ENCODE assay signal across 10 cellular contexts in the genomic region with DNA sequence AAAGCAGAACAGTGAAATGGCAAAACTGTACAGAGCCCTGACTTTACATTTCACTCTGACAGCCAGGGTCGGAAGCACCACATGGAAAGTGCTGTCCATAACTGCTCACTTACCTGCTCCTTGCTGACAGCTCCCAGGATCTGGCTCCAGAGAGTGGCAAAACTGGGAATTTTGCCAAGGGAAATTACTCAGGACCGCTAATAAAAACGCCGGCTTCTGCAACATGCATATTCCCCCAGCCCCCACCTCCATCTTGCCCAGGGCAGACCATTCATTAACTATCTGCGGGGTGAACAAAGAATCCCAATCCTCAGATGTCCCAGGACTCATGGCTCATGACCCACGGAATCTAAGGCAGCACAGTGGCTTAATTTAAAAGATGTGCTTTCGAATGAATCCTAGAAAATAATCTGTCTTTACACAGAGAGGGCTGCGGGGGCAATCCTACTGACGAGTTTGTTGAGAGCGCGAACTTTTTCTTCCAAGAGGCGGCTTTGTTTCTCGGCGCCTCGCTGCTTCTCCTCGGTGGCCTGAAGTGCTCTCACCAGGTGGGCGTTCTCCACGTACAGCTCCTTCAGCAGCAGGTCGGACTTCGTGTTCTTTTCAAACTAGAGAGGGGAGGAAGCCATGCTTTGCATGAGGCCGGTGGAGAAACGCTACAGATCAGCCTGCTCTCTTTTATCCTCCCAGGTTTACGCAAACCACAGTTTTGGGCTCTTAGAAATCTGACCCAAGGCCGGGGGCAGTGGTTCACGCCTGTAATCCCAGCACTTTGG. TPM values are rescaled to one million over a fixed set of nuclear protein-coding genes. Genes with fewer than 3 reads are reported as not detected.
DNase-seq lines count a peak whose midpoint lies in the region; ATAC-seq and TF ChIP-seq lines count a peak whose summit lies in the region.
"Had no signal": no experiment of that assay in that cellular context is flagged by ENCODE, and none has a peak within 500 bp of the region (broad histone marks: within the 10 kb centered on the region; RNA-seq: fewer than 3 reads in every experiment).

No MANE protein-coding gene starts in this region.

- H4K20me1 ChIP-seq in SK-N-SH (ENCODE audit: insufficient read depth) = no peaks in the 10 kb centered on the region

- H3K4me3 ChIP-seq in SK-N-SH (ENCODE audit: low read depth in 2 of 2, low read length in 1 of 2) = no peak overlapping the region
- H3K4me3 ChIP-seq in right cardiac atrium (ENCODE audit: low read length) = no peak overlapping the region

- 0 out of 2 replicates have a peak, but pooled peaks have one; percentile 2 for TF ChIP-seq RAD21 in SK-N-SH (IDR thresholded peaks at IDR 0.05; ENCODE audit: low read length)

- H3K27me3 ChIP-seq in SK-N-SH (ENCODE audit: insufficient read depth) (no peaks in the 10 kb centered on the region), right cardiac atrium (ENCODE audit: control insufficient read depth, insufficient read depth) (no peaks in the 10 kb centered on the region)

- intact Hi-C loops in right cardiac atrium (cut with DNase I) = no loop called here

- ATAC-seq in right cardiac atrium (peak; percentile 28 to 52), HG03521 (IDR thresholded peaks at IDR 0.05; ENCODE audit: unreplicated experiment) (no peak)
- ATAC-seq: stimulated activated naive CD8-positive, alpha-beta T cell treated with anti-CD3 and anti-CD28 coated beads, Interleukin-15, amount 100 ng/mL, for 72 hours had no signal

- H3K4me1 ChIP-seq in SK-N-SH (ENCODE audit: control insufficient read depth in 1 of 2, insufficient read depth in 2 of 2, low read depth in 1 of 2, low read length in 1 of 2) = peaks cover 0 to 9% of the 10 kb centered on the region in 2 experiments; a peak in 1 of 4 replicates
- no peaks in the 10 kb centered on the region for H3K4me1 ChIP-seq in right cardiac atrium (ENCODE audit: control insufficient read depth, insufficient read depth, low read length)

- no peak for TF ChIP-seq CTCF in SK-N-SH (IDR thresholded peaks at IDR 0.05)

- WGBS in SK-N-SH (ENCODE audit: low lambda C conversion rate) = 71% methylated on average over 25 of the region's 25 CpGs
- WGBS in right cardiac atrium = 70% methylated on average over 25 of the region's 25 CpGs

- POLR2A ChIA-PET in SK-N-SH (lab: Yijun Ruan, JAX) = no interaction called here

- no peaks in the 10 kb centered on the region for H3K79me2 ChIP-seq in SK-N-SH (ENCODE audit: insufficient read depth)

- H3K9me2 ChIP-seq in SK-N-SH = no peaks in the 10 kb centered on the region

- peaks cover 17 to 23% of the 10 kb centered on the region in 2 experiments for H3K36me3 ChIP-seq in SK-N-SH (replicated peaks in 1 of 2; ENCODE audit: control insufficient read depth in 1 of 2, insufficient read depth in 2 of 2, low read length in 1 of 2)

- H3K27ac ChIP-seq in SK-N-SH (ENCODE audit: low read depth in 2 of 2, low read length in 1 of 2) (no peak overlapping the region), right cardiac atrium (ENCODE audit: low read length) (no peak overlapping the region)

- peak; percentile 11 for DNase-seq in DMS 273 treated with DMSO at 0.1 percent for 48 hours (lab: John Stamatoyannopoulos, UW)
- peak; percentile 12 for DNase-seq in HuH-7 (ENCODE audit: low spot score)
- DNase-seq in SK-N-SH = peak; percentile 77
- DNase-seq in right cardiac atrium = no peak
- DNase-seq in DMS153 (lab: John Stamatoyannopoulos, UW) = no peak
- DNase-seq in amygdala (lab: John Stamatoyannopoulos, UW) = no peak
- DNase-seq in germinal center (ENCODE audit: low spot score) = no peak
- DNase-seq: NCI-H187 treated with DMSO at 0.1 percent for 48 hours; stimulated activated naive CD8-positive, alpha-beta T cell treated with anti-CD3 and anti-CD28 coated beads, Interleukin-15, amount 100 ng/mL, for 72 hours had no signal

- H3K9ac ChIP-seq in SK-N-SH = no peak overlapping the region

- CTCF ChIA-PET in SK-N-SH (lab: Yijun Ruan, JAX) = no interaction called here

- H3F3A ChIP-seq in SK-N-SH (replicated peaks; ENCODE audit: insufficient read depth) = peaks cover 11% of the 10 kb centered on the region

- no peak overlapping the region for H2AFZ ChIP-seq in SK-N-SH (ENCODE audit: low read depth)

- no peaks in the 10 kb centered on the region for H3K9me3 ChIP-seq in SK-N-SH
- H3K9me3 ChIP-seq in right cardiac atrium (ENCODE audit: control insufficient read depth, low read length) = no peaks in the 10 kb centered on the region

- no peak for TF ChIP-seq EP300 in SK-N-SH (IDR thresholded peaks at IDR 0.05; ENCODE audit: borderline replicate concordance in 1 of 2, low read depth in 1 of 2, low read length in 1 of 2)

- no peak overlapping the region for H3K4me2 ChIP-seq in SK-N-SH

TF ChIP-seq in SK-N-SH, 30 proteins besides CTCF, POLR2A, EP300 and RAD21:
- TF ChIP-seq NFIC (IDR thresholded peaks at IDR 0.05; ENCODE audit: borderline replicate concordance) (peak; percentile 52; the same call in 1 of the 2 replicates), SIN3A (IDR thresholded peaks at IDR 0.05; ENCODE audit: borderline replicate concordance, low read depth, low read length) (0 out of 2 replicates have a peak, but pooled peaks have one; percentile 39), MXI1 (IDR thresholded peaks at IDR 0.05; ENCODE audit: low read depth, low read length) (peak; percentile 98), TCF12 (IDR thresholded peaks at IDR 0.05) (no peak), MAX (IDR thresholded peaks at IDR 0.05; ENCODE audit: low read depth) (0 out of 2 replicates have a peak, but pooled peaks have one; percentile 12), REST (IDR thresholded peaks at IDR 0.05; ENCODE audit: low read depth, low read length) (no peak)

RNA-seq across cellular contexts. Expression of gene GINS1, which starts 45.8 kb away (rescaled TPM):
- 5.1 and 5.8 TPM in 2 replicates for polyA plus RNA-seq in SK-N-SH (2012; rRNA removed)
- 6.3 and 6.8 TPM in 2 replicates for polyA plus RNA-seq in SK-N-SH (2012; cell fraction: cytosol; rRNA removed)
- polyA plus RNA-seq in SK-N-SH (2012; cell fraction: nucleus; rRNA removed) = 3.5 and 5.3 TPM in 2 replicates
- total RNA-seq in right cardiac atrium = under 1 TPM; 0.45 to 0.85 (median 0.63) TPM
- 0.54 TPM for polyA plus RNA-seq in right cardiac atrium

Comparison
In these comparisons a context has a peak if more than half of its experiments do, and no peak if none do; other contexts are left out.
1. DNase-seq: peak in DMS 273 treated with DMSO at 0.1 percent for 48 hours (single experiment), HuH-7 (single experiment) and SK-N-SH (single experiment); none in right cardiac atrium (0 of 3), DMS153 (single experiment), amygdala (0 of 56) and germinal center (single experiment).